9 cellular contexts compared by ENCODE assay signal in the genomic region with DNA sequence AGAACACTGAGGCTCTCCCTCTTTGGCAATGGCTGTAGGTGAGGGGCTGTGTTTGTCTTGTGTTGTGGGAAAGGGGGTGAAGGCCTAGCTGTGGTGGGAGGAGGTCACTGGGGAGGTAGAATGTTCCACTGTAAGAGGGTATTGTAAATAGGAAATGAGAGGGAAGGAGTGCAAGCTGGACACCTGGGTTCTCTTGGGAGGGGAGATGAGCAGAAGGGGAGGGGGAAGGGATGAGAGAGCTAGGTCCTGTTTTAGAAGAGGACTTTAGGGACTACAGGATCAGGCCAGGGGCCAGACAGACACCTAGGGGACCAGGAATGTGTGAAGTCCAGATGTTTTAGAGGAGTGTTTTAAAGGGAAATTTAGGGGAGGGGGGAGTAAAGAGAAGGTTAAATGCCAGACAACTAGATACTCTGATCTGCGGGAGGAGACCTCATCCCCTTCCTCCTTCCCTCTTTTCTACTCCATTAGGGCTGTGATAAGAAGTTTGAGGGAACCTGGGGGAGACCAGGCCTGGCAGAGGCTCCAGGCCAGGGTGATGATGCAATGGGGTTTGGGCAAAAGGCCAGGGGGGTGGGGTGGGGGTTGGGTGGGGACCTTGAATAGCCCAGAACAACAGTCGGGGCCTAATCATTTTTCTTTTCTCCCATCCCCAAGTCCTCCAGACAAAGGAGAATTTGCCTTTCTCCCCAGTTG. TPM values are rescaled to one million over a fixed set of nuclear protein-coding genes. Genes with fewer than 3 reads are reported as not detected.
DNase-seq lines count a peak whose midpoint lies in the region; ATAC-seq, FAIRE-seq and TF ChIP-seq lines count a peak whose summit lies in the region.
"Had no signal": no experiment of that assay in that cellular context is flagged by ENCODE, and none has a peak within 500 bp of the region (broad histone marks: within the 10 kb centered on the region; RNA-seq: fewer than 3 reads in every experiment).

No MANE protein-coding gene starts in this region.

- peaks cover 44 to 94% (median 79%) of the 10 kb centered on the region in 4 donors for H3K4me1 Mint-ChIP-seq in naive thymus-derived CD8-positive, alpha-beta T cell

- H3K36me3 Mint-ChIP-seq in naive thymus-derived CD8-positive, alpha-beta T cell, result no peaks in the 10 kb centered on the region

- CTCF ChIA-PET in AG04449 (lab: Yijun Ruan, JAX), result interaction anchor here (0.9 to 14.7 kb wide), 10 partner anchors 8 to 203 kb away, joined by 3 to 501 read pairs (median 10); no protein-coding TSS in a partner anchor

- DNase-seq in AG04449 (ENCODE audit: low read depth, low spot score) (no peak), bronchial epithelial cell (ENCODE audit: low read depth) (no peak), WERI-Rb-1 (no peak), GM20000 (ENCODE audit: low spot score) (no peak), NCI-H2196 treated with DMSO at 0.1 percent for 48 hours (lab: John Stamatoyannopoulos, UW; ENCODE audit: unreplicated experiment) (no peak)
- no peak for DNase-seq in Jurkat, Clone E6-1 (ENCODE audit: low read depth, low spot score)
- DNase-seq in naive thymus-derived CD8-positive, alpha-beta T cell, result no peak
- DNase-seq: activated CD4-positive, alpha-beta T cell treated with anti-CD3 and anti-CD28 coated beads for 1 hour had no signal

- peaks cover 4% of the 10 kb centered on the region for H3K36me3 ChIP-seq in bronchial epithelial cell (ENCODE audit: control insufficient read depth, insufficient read depth, low read length)
- H3K36me3 ChIP-seq in WERI-Rb-1, result no peaks in the 10 kb centered on the region

- H3K27me3 ChIP-seq in bronchial epithelial cell (ENCODE audit: control insufficient read depth, insufficient read depth, low read length), result no peaks in the 10 kb centered on the region
- H3K27me3 ChIP-seq in WERI-Rb-1 (ENCODE audit: insufficient read depth, low read depth, severe bottlenecking), result no peaks in the 10 kb centered on the region

- H3K27ac ChIP-seq in WERI-Rb-1, result no peak overlapping the region

- peak overlapping the region; percentile 77 to 98 (median 94) for H3K4me3 Mint-ChIP-seq in naive thymus-derived CD8-positive, alpha-beta T cell

- POLR2A ChIA-PET in AG04449 (lab: Yijun Ruan, JAX), result interaction anchor here (1.8 kb wide), 1 partner anchor 11 kb away, joined by 5 read pairs; no protein-coding TSS in a partner anchor
- POLR2A ChIA-PET in naive thymus-derived CD8-positive, alpha-beta T cell (lab: Charles Lee), result interaction anchor here (0.6 to 11.6 kb wide), 7 partner anchors 9 to 1213 kb away, joined by 3 to 142 read pairs (median 7); no protein-coding TSS in a partner anchor

- no peak for TF ChIP-seq CTCF in AG04449 (IDR thresholded peaks at IDR 0.05; ENCODE audit: insufficient read depth, low read length, missing control alignments)
- no peak for TF ChIP-seq CTCF in bronchial epithelial cell (IDR thresholded peaks at IDR 0.05; ENCODE audit: insufficient read depth, low read length, severe bottlenecking)
- no peak for TF ChIP-seq CTCF in WERI-Rb-1 (IDR thresholded peaks at IDR 0.05; ENCODE audit: low read depth, low read length)
- TF ChIP-seq CTCF in GM20000 (IDR thresholded peaks at IDR 0.05; ENCODE audit: extremely low read depth, missing control alignments), result no peak

- H3K27ac Mint-ChIP-seq in naive thymus-derived CD8-positive, alpha-beta T cell, result peak overlapping the region; percentile 93 to 100 (median 98)

- FAIRE-seq in bronchial epithelial cell (lab: Jason Lieb, UNC), result no peak

- no peak for ATAC-seq in naive thymus-derived CD8-positive, alpha-beta T cell
- no peak for ATAC-seq in GM19023 (IDR thresholded peaks at IDR 0.05; ENCODE audit: unreplicated experiment)

- H3K4me3 ChIP-seq in AG04449 (ENCODE audit: low read depth, low read length) (peak overlapping the region; percentile 87), bronchial epithelial cell (ENCODE audit: low read depth, low read length) (peak overlapping the region; percentile 90), WERI-Rb-1 (ENCODE audit: low read depth, low read length) (no peak overlapping the region)
- H3K4me3 ChIP-seq in Jurkat, Clone E6-1 (ENCODE audit: low read length), result peak overlapping the region; percentile 83

- no peaks in the 10 kb centered on the region for H3K9me3 ChIP-seq in WERI-Rb-1 (ENCODE audit: severe bottlenecking)

- H3K9me3 Mint-ChIP-seq in naive thymus-derived CD8-positive, alpha-beta T cell, result no peaks in the 10 kb centered on the region

- H3K27me3 Mint-ChIP-seq in naive thymus-derived CD8-positive, alpha-beta T cell, result no peaks in the 10 kb centered on the region

RNA-seq across cellular contexts. Expression of a gene that starts 2.0 kb away (rescaled TPM):
- 41.2 TPM for polyA plus RNA-seq in Jurkat, Clone E6-1 (2012; ENCODE audit: insufficient read depth, insufficient read length)
- total RNA-seq in bronchial epithelial cell, result 53.5 and 98.5 TPM in 2 replicates
- 100 to 1,000 TPM; 126 to 127 TPM for total RNA-seq in naive thymus-derived CD8-positive, alpha-beta T cell
- polyA plus RNA-seq in naive thymus-derived CD8-positive, alpha-beta T cell, result 10 to 100 TPM; 13.4 to 44.5 (median 19.7) TPM

RNA-seq across cellular contexts. Expression of a gene that starts 32.5 kb away (rescaled TPM):
- 2.7 TPM for polyA plus RNA-seq in Jurkat, Clone E6-1 (2012; ENCODE audit: insufficient read depth, insufficient read length)
- 5.3 and 7.6 TPM in 2 replicates for total RNA-seq in bronchial epithelial cell
- 1 to 10 TPM; 1.7 to 3.2 TPM for total RNA-seq in naive thymus-derived CD8-positive, alpha-beta T cell
- under 1 TPM in 1 of 3 donors, not detected in 2; 0.42 TPM for polyA plus RNA-seq in naive thymus-derived CD8-positive, alpha-beta T cell

RNA-seq across cellular contexts. Expression of a gene that starts 52.8 kb away (rescaled TPM):
- polyA plus RNA-seq in Jurkat, Clone E6-1 (2012; ENCODE audit: insufficient read depth, insufficient read length), result not detected
- 0.13 TPM in 1 of 2 replicates, not detected in the other for total RNA-seq in bronchial epithelial cell
- total RNA-seq in naive thymus-derived CD8-positive, alpha-beta T cell, result not detected
- not detected for polyA plus RNA-seq in naive thymus-derived CD8-positive, alpha-beta T cell

RNA-seq across cellular contexts. Expression of a gene that starts 56.3 kb away (rescaled TPM):
- polyA plus RNA-seq in Jurkat, Clone E6-1 (2012; ENCODE audit: insufficient read depth, insufficient read length), result 23.7 TPM
- not detected in 2 replicates for total RNA-seq in bronchial epithelial cell
- 1 to 10 TPM; 3.6 to 3.8 TPM for total RNA-seq in naive thymus-derived CD8-positive, alpha-beta T cell
- 10 to 100 TPM; 13.7 to 16.7 (median 15.3) TPM for polyA plus RNA-seq in naive thymus-derived CD8-positive, alpha-beta T cell
